ENCODE assay signal across 20 cellular contexts in the genomic region with DNA sequence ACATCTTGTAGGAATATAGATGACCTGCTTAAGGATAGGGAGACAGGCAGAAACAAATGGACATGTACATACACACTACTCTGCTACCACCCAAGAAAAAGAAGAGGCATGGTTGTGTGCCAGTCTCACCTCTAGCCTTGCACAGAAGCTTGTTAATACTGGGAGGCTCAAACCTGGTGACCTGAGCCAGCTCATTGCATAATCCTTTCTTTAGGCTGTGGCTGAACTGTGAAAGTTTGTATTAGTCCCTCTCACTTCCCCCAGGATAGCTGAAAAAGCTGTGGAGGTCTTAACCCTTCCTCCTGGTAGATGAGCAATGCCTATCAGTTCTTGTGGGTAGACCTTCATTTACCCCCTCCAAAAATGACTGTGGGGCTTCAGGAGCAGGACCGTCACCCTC. TPM values are rescaled to one million over a fixed set of nuclear protein-coding genes. Genes with fewer than 3 reads are reported as not detected.
DNase-seq lines count a peak whose midpoint lies in the region; ATAC-seq, FAIRE-seq and TF ChIP-seq lines count a peak whose summit lies in the region.
"Had no signal": no experiment of that assay in that cellular context is flagged by ENCODE, and none has a peak within 500 bp of the region (broad histone marks: within the 10 kb centered on the region; RNA-seq: fewer than 3 reads in every experiment).

No MANE protein-coding gene starts in this region.

- TF ChIP-seq POLR2A in NB4 (IDR thresholded peaks at IDR 0.05; ENCODE audit: extremely low read depth, insufficient read length), result no peak
- TF ChIP-seq POLR2A in HepG2 (IDR thresholded peaks at IDR 0.05; ENCODE audit: insufficient read depth in 1 of 2, low read depth in 2 of 2, low read length in 2 of 2), result no peak
- no peak for TF ChIP-seq POLR2A in spleen (IDR thresholded peaks at IDR 0.05)

- no peak for TF ChIP-seq RAD21 in HepG2 (CRISPR knock-in tag; IDR thresholded peaks at IDR 0.05)

- intact Hi-C loops in HepG2 (cut with micrococcal nuclease; ENCODE audit: unreplicated experiment) (loop anchor here (10.0 kb wide), 1 partner anchor 138 kb away; no protein-coding TSS in a partner anchor), spleen (cut with DNase I; ENCODE audit: low total_unique reads) (no loop called here)

- DNase-seq in HL-60 (ENCODE audit: low read depth in 1 of 2, low spot score in 1 of 2) (peak; percentile 28 to 53), NB4 (ENCODE audit: low read depth) (peak; percentile 41), bronchial epithelial cell (ENCODE audit: low read depth) (peak; percentile 30), HepG2 (ENCODE audit: low spot score) (no peak), caudate nucleus (lab: John Stamatoyannopoulos, UW) (no peak), NCI-H128 (lab: John Stamatoyannopoulos, UW; ENCODE audit: unreplicated experiment) (no peak), spleen (no peak)
- DNase-seq: DMS79 treated with DMSO at 0.1 percent for 48 hours, H7, NCI-H1105 treated with DMSO at 0.1 percent for 48 hours, NCI-H187, NCI-H2227 treated with DMSO at 0.1 percent for 48 hours, NCI-H510A treated with DMSO at 0.1 percent for 48 hours, NCI-H774, Peyer's patch had no signal

- TF ChIP-seq CTCF in HL-60 (IDR thresholded peaks at IDR 0.05; ENCODE audit: insufficient read depth, low read length), result no peak
- no peak for TF ChIP-seq CTCF in NB4 (IDR thresholded peaks at IDR 0.05; ENCODE audit: low read depth, low read length)
- TF ChIP-seq CTCF in bronchial epithelial cell (IDR thresholded peaks at IDR 0.05; ENCODE audit: insufficient read depth, low read length, severe bottlenecking), result no peak
- no peak for TF ChIP-seq CTCF in HepG2 (CRISPR knock-in tag; IDR thresholded peaks at IDR 0.05)
- no peak for TF ChIP-seq CTCF in spleen (IDR thresholded peaks at IDR 0.05 in 8 of 11, conservative IDR thresholded peaks at IDR 0.05 in 3 of 11)

- H3K36me3 ChIP-seq in bronchial epithelial cell (ENCODE audit: control insufficient read depth, insufficient read depth, low read length), result no peaks in the 10 kb centered on the region
- H3K36me3 ChIP-seq in HepG2 (replicated peaks in 1 of 2; ENCODE audit: control insufficient read depth in 1 of 2, insufficient read depth in 2 of 2, low read length in 2 of 2), result no peaks in the 10 kb centered on the region
- no peaks in the 10 kb centered on the region for H3K36me3 ChIP-seq in spleen
- H3K36me3 ChIP-seq: Peyer's patch had no signal

- WGBS in HepG2 (ENCODE audit: low lambda C conversion rate), result 82% methylated on average over 1 of the region's 1 CpG
- WGBS in spleen, 5 donors, result 83 to 96% (median 92%) methylated on average over 1 of the region's 1 CpG

- H3K9ac ChIP-seq in HepG2 (ENCODE audit: insufficient read depth, low read depth, low read length), result no peak overlapping the region
- H3K9ac ChIP-seq: KMS-11 had no signal

- H3K27me3 ChIP-seq in HL-60 (ENCODE audit: insufficient read depth, poor library complexity, severe bottlenecking), result no peaks in the 10 kb centered on the region
- no peaks in the 10 kb centered on the region for H3K27me3 ChIP-seq in bronchial epithelial cell (ENCODE audit: control insufficient read depth, insufficient read depth, low read length)
- peaks cover 0 to 4% of the 10 kb centered on the region in 2 experiments; a peak in 1 of 5 replicates for H3K27me3 ChIP-seq in HepG2 (ENCODE audit: control insufficient read depth in 1 of 2, insufficient read depth in 2 of 2, low read length in 2 of 2)
- peaks cover 0 to 6% (median 0%) of the 10 kb centered on the region in 7 donors for H3K27me3 ChIP-seq in spleen (replicated peaks in 1 of 7)
- H3K27me3 ChIP-seq: Peyer's patch had no signal

- H3K9me3 ChIP-seq in HepG2 (ENCODE audit: low read length) (no peaks in the 10 kb centered on the region), spleen (no peaks in the 10 kb centered on the region)
- H3K9me3 ChIP-seq: Peyer's patch had no signal

- H3K4me1 ChIP-seq in HepG2 (ENCODE audit: insufficient read depth, low read length) (no peaks in the 10 kb centered on the region), spleen (no peaks in the 10 kb centered on the region)
- H3K4me1 ChIP-seq: Peyer's patch had no signal

- POLR2A ChIA-PET in HepG2 (lab: Yijun Ruan, JAX), result no interaction called here

- BruUV-seq in HepG2 (replicated peaks; lab: Mats Ljungman, UMichigan), result no TSS peak

- FAIRE-seq in bronchial epithelial cell (lab: Jason Lieb, UNC), result no peak
- no peak for FAIRE-seq in HepG2 (lab: Jason Lieb, UNC)

- in situ Hi-C loops in HepG2 (cut with HindIII; ENCODE audit: extremely low pct_ligation_motif_present, low pct_unique_long_range_greater_than_20kb), result loop anchor here (25.0 kb wide), 1 partner anchor 330 kb away; no protein-coding TSS in a partner anchor

- no peaks in the 10 kb centered on the region for H4K20me1 ChIP-seq in HepG2 (ENCODE audit: insufficient read depth, low read length)

- no peak overlapping the region for H2AFZ ChIP-seq in HepG2 (ENCODE audit: low read length)

- H3K4me2 ChIP-seq in HepG2 (ENCODE audit: low read depth, low read length), result no peak overlapping the region
- H3K4me2 ChIP-seq: KMS-11 had no signal

- ATAC-seq in HepG2 (no peak), GM18867 (IDR thresholded peaks at IDR 0.05; ENCODE audit: unreplicated experiment) (no peak)

- H3K27ac ChIP-seq in HL-60 (replicated peaks) (no peak overlapping the region), HepG2 (ENCODE audit: extremely low read length, insufficient read depth, low read length) (no peak overlapping the region), caudate nucleus (ENCODE audit: low read depth, low read length) (no peak overlapping the region), spleen (no peak overlapping the region)
- H3K27ac ChIP-seq: C4-2B, KMS-11, Peyer's patch had no signal

- CTCF ChIA-PET in HepG2 (lab: Yijun Ruan, JAX; ENCODE audit: low intra/inter-chr PET ratio, low total read pairs), result no interaction called here

- no peak overlapping the region for H3K4me3 ChIP-seq in HL-60 (replicated peaks; ENCODE audit: insufficient read depth, low read length)
- no peak overlapping the region for H3K4me3 ChIP-seq in NB4 (ENCODE audit: low read depth, low read length)
- H3K4me3 ChIP-seq in bronchial epithelial cell (ENCODE audit: low read depth, low read length), result no peak overlapping the region
- H3K4me3 ChIP-seq in HepG2 (replicated peaks in 1 of 3; ENCODE audit: insufficient read depth in 1 of 3, low read depth in 2 of 3, low read length in 3 of 3), result no peak overlapping the region
- H3K4me3 ChIP-seq in spleen, result no peak overlapping the region
- H3K4me3 ChIP-seq: Peyer's patch had no signal

- H3K79me2 ChIP-seq in HepG2 (ENCODE audit: insufficient read depth, low read length), result no peaks in the 10 kb centered on the region

- no peak for TF ChIP-seq EP300 in HepG2 (IDR thresholded peaks at IDR 0.05; ENCODE audit: low read depth in 2 of 2, low read length in 2 of 2)
- TF ChIP-seq EP300 in HepG2 (CRISPR knock-in tag; IDR thresholded peaks at IDR 0.05; ENCODE audit: borderline replicate concordance), result no peak

RNA-seq across cellular contexts. Expression of a gene that starts 28.7 kb away (rescaled TPM):
- total RNA-seq in bronchial epithelial cell (not detected in 2 replicates), HepG2 (2016; rRNA removed; fragmentation: Illumina TruSeq; extraction: Trizol) (not detected in 2 replicates), spleen (not detected)
- total RNA-seq in HepG2 (2016; cell fraction: cytosol; rRNA removed; fragmentation: Illumina TruSeq; extraction: Trizol; ENCODE audit: low read depth), result not detected in 2 replicates
- total RNA-seq in HepG2 (2016; cell fraction: insoluble cytoplasmic fraction; rRNA removed; fragmentation: Illumina TruSeq; extraction: Trizol), result not detected in 2 replicates
- not detected in 2 replicates for total RNA-seq in HepG2 (2016; cell fraction: membrane; rRNA removed; fragmentation: Illumina TruSeq; extraction: Trizol)
- total RNA-seq in HepG2 (2016; cell fraction: nucleus; rRNA removed; fragmentation: Illumina TruSeq; extraction: Trizol), result not detected in 2 replicates
- polyA plus RNA-seq in HepG2 (2011; rRNA removed) (not detected in 2 replicates), spleen (under 1 TPM in 1 of 3 donors, not detected in 2; 0.03 TPM)
- polyA plus RNA-seq in HepG2 (2011; cell fraction: cytosol; rRNA removed), result not detected in 2 replicates
- not detected in 2 replicates for polyA plus RNA-seq in HepG2 (2011; cell fraction: nucleus; rRNA removed)
- not detected in 2 replicates for polyA plus RNA-seq in HepG2 (2012)
- polyA plus RNA-seq in HepG2 (2016; cell fraction: cytosol; fragmentation: Illumina TruSeq; extraction: Trizol; ENCODE audit: low read depth), result not detected in 2 replicates
- not detected in 2 replicates for polyA plus RNA-seq in HepG2 (2016; cell fraction: insoluble cytoplasmic fraction; fragmentation: Illumina TruSeq; extraction: Trizol; ENCODE audit: low read depth)
- not detected in 2 replicates for polyA plus RNA-seq in HepG2 (2016; cell fraction: membrane; fragmentation: Illumina TruSeq; extraction: Trizol; ENCODE audit: low read depth)
- polyA plus RNA-seq in HepG2 (2016; cell fraction: nucleus; fragmentation: Illumina TruSeq; extraction: Trizol; ENCODE audit: insufficient read depth, low read depth), result not detected in 2 replicates
- not detected in 2 replicates for polyA minus RNA-seq in HepG2 (2011; rRNA and poly(A)+ RNA removed; ENCODE audit: low replicate concordance)
- polyA minus RNA-seq in HepG2 (2011; cell fraction: cytosol; rRNA and poly(A)+ RNA removed), result not detected in 2 replicates
- not detected in 2 replicates for polyA minus RNA-seq in HepG2 (2011; cell fraction: nucleus; rRNA and poly(A)+ RNA removed)
- total RNA-seq: H7, HFFc6, Peyer's patch, SK-MEL-5 had no signal

RNA-seq across cellular contexts. Expression of a gene that starts 56.1 kb away (rescaled TPM):
- total RNA-seq in bronchial epithelial cell (40.2 and 49.5 TPM in 2 replicates), HepG2 (2016; rRNA removed; fragmentation: Illumina TruSeq; extraction: Trizol) (33.2 and 44.2 TPM in 2 replicates), spleen (100 to 1,000 TPM in 1 of 7 donors, 10 to 100 TPM in 6; 57.6 to 120 (median 66.7) TPM)
- total RNA-seq in HepG2 (2016; cell fraction: cytosol; rRNA removed; fragmentation: Illumina TruSeq; extraction: Trizol; ENCODE audit: low read depth), result 65.0 and 67.5 TPM in 2 replicates
- 34.1 and 42.8 TPM in 2 replicates for total RNA-seq in HepG2 (2016; cell fraction: insoluble cytoplasmic fraction; rRNA removed; fragmentation: Illumina TruSeq; extraction: Trizol)
- total RNA-seq in HepG2 (2016; cell fraction: membrane; rRNA removed; fragmentation: Illumina TruSeq; extraction: Trizol), result 20.5 and 20.6 TPM in 2 replicates
- 104 and 113 TPM in 2 replicates for total RNA-seq in HepG2 (2016; cell fraction: nucleus; rRNA removed; fragmentation: Illumina TruSeq; extraction: Trizol)
- polyA plus RNA-seq in HepG2 (2011; rRNA removed) (36.2 and 42.1 TPM in 2 replicates), spleen (10 to 100 TPM; 26.3 to 38.7 (median 29.4) TPM)
- polyA plus RNA-seq in HepG2 (2011; cell fraction: cytosol; rRNA removed), result 15.4 and 16.8 TPM in 2 replicates
- 97.8 and 109 TPM in 2 replicates for polyA plus RNA-seq in HepG2 (2011; cell fraction: nucleus; rRNA removed)
- 22.3 and 26.4 TPM in 2 replicates for polyA plus RNA-seq in HepG2 (2012)
- polyA plus RNA-seq in HepG2 (2016; cell fraction: cytosol; fragmentation: Illumina TruSeq; extraction: Trizol; ENCODE audit: low read depth), result 3.4 and 3.9 TPM in 2 replicates
- 22.3 and 23.5 TPM in 2 replicates for polyA plus RNA-seq in HepG2 (2016; cell fraction: insoluble cytoplasmic fraction; fragmentation: Illumina TruSeq; extraction: Trizol; ENCODE audit: low read depth)
- polyA plus RNA-seq in HepG2 (2016; cell fraction: membrane; fragmentation: Illumina TruSeq; extraction: Trizol; ENCODE audit: low read depth), result 5.7 and 7.3 TPM in 2 replicates
- 101 and 119 TPM in 2 replicates for polyA plus RNA-seq in HepG2 (2016; cell fraction: nucleus; fragmentation: Illumina TruSeq; extraction: Trizol; ENCODE audit: insufficient read depth, low read depth)
- polyA minus RNA-seq in HepG2 (2011; rRNA and poly(A)+ RNA removed; ENCODE audit: low replicate concordance), result 52.5 and 67.9 TPM in 2 replicates
- polyA minus RNA-seq in HepG2 (2011; cell fraction: cytosol; rRNA and poly(A)+ RNA removed), result 18.3 and 19.0 TPM in 2 replicates
- polyA minus RNA-seq in HepG2 (2011; cell fraction: nucleus; rRNA and poly(A)+ RNA removed), result 232 and 234 TPM in 2 replicates

Comparison
In these comparisons a context has a peak if more than half of its experiments do, and no peak if none do; other contexts are left out.
1. DNase-seq: peak in HL-60 (2 of 2), NB4 (single experiment) and bronchial epithelial cell (single experiment); none in HepG2 (single experiment), caudate nucleus (0 of 61), NCI-H128 (single experiment) and spleen (single experiment).